In genomic region chr13:98032168-98032567, GRCh38 we compare ENCODE assay signal across 15 cellular contexts.
"Had no signal": no experiment of that assay in that cellular context is flagged by ENCODE, and none has a peak within 500 bp of the region (broad histone marks: within the 10 kb centered on the region; RNA-seq: fewer than 3 reads in every experiment).

No MANE protein-coding gene starts in this region.

- H3K27me3 ChIP-seq: gastrocnemius medialis, neutrophil, right atrium auricular region, suprapubic skin, thyroid gland had no signal

- H3K27ac ChIP-seq: dorsolateral prefrontal cortex, gastrocnemius medialis, heart right ventricle, neutrophil, right atrium auricular region, suprapubic skin, thyroid gland had no signal

- DNase-seq: cortex of kidney; dorsolateral prefrontal cortex; effector CD8-positive, alpha-beta T cell; gastrocnemius medialis; heart right ventricle; islet precursor cell; mammary epithelial cell; stimulated activated CD4-positive, alpha-beta T cell treated with anti-CD3 and anti-CD28 coated beads, Interleukin-4, amount 100 ng/mL, for 1 hour; stimulated activated CD8-positive, alpha-beta memory T cell treated with anti-CD3 and anti-CD28 coated beads, Interleukin-4, amount 100 ng/mL, for 48 hours; stimulated activated naive CD8-positive, alpha-beta T cell treated with anti-CD3 and anti-CD28 coated beads, Interleukin-15, Interleukin-2, amounts not matched to agents 100 U/mL and 50 U/mL, for 24 hours; thyroid gland had no signal

- H3K9me3 ChIP-seq: gastrocnemius medialis, heart right ventricle, neutrophil, right atrium auricular region, suprapubic skin, thyroid gland had no signal

- H3K4me1 ChIP-seq: gastrocnemius medialis, heart right ventricle, right atrium auricular region, suprapubic skin had no signal

- H3K36me3 ChIP-seq: gastrocnemius medialis, heart right ventricle, neutrophil, right atrium auricular region, suprapubic skin, thyroid gland had no signal

- H3K4me2 ChIP-seq: smooth muscle cell had no signal

- H3K4me3 ChIP-seq: dorsolateral prefrontal cortex, gastrocnemius medialis, heart right ventricle, right atrium auricular region, smooth muscle cell, suprapubic skin, thyroid gland had no signal
